Comparison of ENCODE assay signal across 7 cellular contexts in genomic region chr10:43361532-43362190, GRCh38.
A peak's percentile ranks its signal among the peaks of the same experiment; 100 is the strongest.
DNase-seq lines count a peak whose midpoint lies in the region; ATAC-seq and TF ChIP-seq lines count a peak whose summit lies in the region.

No MANE protein-coding gene starts in this region.

- H3K9me3 Mint-ChIP-seq in stimulated activated effector memory CD8-positive, alpha-beta T cell treated with anti-CD3 and anti-CD28 coated beads, Interleukin-12 subunit alpha, Interleukin-12 subunit beta, amount 100 ng/mL, for 72 hours, result no peaks in the 10 kb centered on the region

- H3K4me3 ChIP-seq in HAP-1, result peak overlapping the region; percentile 52
- H3K4me3 ChIP-seq in iPS-11a (ENCODE audit: low read depth, low read length), result peak overlapping the region; percentile 35

- in situ Hi-C loops in HAP-1 (cut with MboI; ENCODE audit: low sequenced_read_pairs) (no loop called here), GM13977 (cut with MboI; ENCODE audit: low pct_unique_long_range_greater_than_20kb, low sequenced_read_pairs, unreplicated experiment) (no loop called here)

- peaks cover 10% of the 10 kb centered on the region for H3K4me1 ChIP-seq in HAP-1

- no peaks in the 10 kb centered on the region for H3K9me3 ChIP-seq in HAP-1

- H3K27ac Mint-ChIP-seq in stimulated activated effector memory CD8-positive, alpha-beta T cell treated with anti-CD3 and anti-CD28 coated beads, Interleukin-12 subunit alpha, Interleukin-12 subunit beta, amount 100 ng/mL, for 72 hours, result peak overlapping the region; percentile 90

- H3K4me3 Mint-ChIP-seq in stimulated activated effector memory CD8-positive, alpha-beta T cell treated with anti-CD3 and anti-CD28 coated beads, Interleukin-12 subunit alpha, Interleukin-12 subunit beta, amount 100 ng/mL, for 72 hours, result peak overlapping the region; percentile 84

- no peaks in the 10 kb centered on the region for H3K36me3 ChIP-seq in HAP-1 (replicated peaks)

- peaks cover 29% of the 10 kb centered on the region for H3K4me1 Mint-ChIP-seq in stimulated activated effector memory CD8-positive, alpha-beta T cell treated with anti-CD3 and anti-CD28 coated beads, Interleukin-12 subunit alpha, Interleukin-12 subunit beta, amount 100 ng/mL, for 72 hours

- H3K27me3 ChIP-seq in HAP-1 (ENCODE audit: low read depth), result no peaks in the 10 kb centered on the region

- DNase-seq in HAP-1 (ENCODE audit: low spot score in 2 of 2) (no peak), GM13977 (ENCODE audit: low spot score) (no peak)
- peak; percentile 34 to 40 for DNase-seq in activated T-cell treated with anti-CD3 and anti-CD28 coated beads, Interleukin-2, amount 50 U/mL, for 48 hours
- no peak for DNase-seq in stimulated activated effector memory CD8-positive, alpha-beta T cell treated with anti-CD3 and anti-CD28 coated beads, Interleukin-12 subunit alpha, Interleukin-12 subunit beta, amount 100 ng/mL, for 72 hours (ENCODE audit: low spot score in 2 of 2)

- peaks cover 12% of the 10 kb centered on the region for H3K36me3 Mint-ChIP-seq in stimulated activated effector memory CD8-positive, alpha-beta T cell treated with anti-CD3 and anti-CD28 coated beads, Interleukin-12 subunit alpha, Interleukin-12 subunit beta, amount 100 ng/mL, for 72 hours

- ATAC-seq in stimulated activated effector memory CD8-positive, alpha-beta T cell treated with anti-CD3 and anti-CD28 coated beads, Interleukin-12 subunit alpha, Interleukin-12 subunit beta, amount 100 ng/mL, for 72 hours, result peak; percentile 20
- ATAC-seq in HG03196 (IDR thresholded peaks at IDR 0.05; ENCODE audit: unreplicated experiment), result no peak
- no peak for ATAC-seq in GM19395 (IDR thresholded peaks at IDR 0.05; ENCODE audit: unreplicated experiment)

- no peak for TF ChIP-seq CTCF in GM13977 (IDR thresholded peaks at IDR 0.05; ENCODE audit: extremely low read depth, insufficient read depth, missing control alignments)

Comparison
In these comparisons a context has a peak if more than half of its experiments do, and no peak if none do; other contexts are left out.
1. DNase-seq: peak in activated T-cell treated with anti-CD3 and anti-CD28 coated beads, Interleukin-2, amount 50 U/mL, for 48 hours (2 of 2); none in HAP-1 (0 of 2), stimulated activated effector memory CD8-positive, alpha-beta T cell treated with anti-CD3 and anti-CD28 coated beads, Interleukin-12 subunit alpha, Interleukin-12 subunit beta, amount 100 ng/mL, for 72 hours (0 of 2) and GM13977 (single experiment).